ENCODE assay signal across 8 cellular contexts in the genomic region with DNA sequence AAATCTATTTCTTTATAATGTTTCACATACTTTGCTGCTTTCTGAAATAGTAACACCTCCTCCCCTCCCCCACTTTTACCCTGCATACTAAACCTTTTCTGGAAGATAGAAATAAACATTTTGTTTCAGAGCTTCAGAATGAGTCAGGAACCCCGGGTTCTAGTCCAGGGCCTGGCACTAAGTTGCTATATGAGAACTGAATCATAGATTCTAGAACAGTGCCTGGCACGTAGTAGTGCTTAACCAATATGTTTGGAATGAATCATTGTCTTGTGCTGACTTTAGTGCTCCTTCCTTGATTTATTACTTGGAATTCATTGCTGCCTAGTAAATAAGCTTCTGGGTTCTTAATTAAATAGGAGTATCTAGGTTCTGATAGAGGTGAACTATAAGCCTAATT. TPM values are rescaled to one million over a fixed set of nuclear protein-coding genes. Genes with fewer than 3 reads are reported as not detected.
DNase-seq lines count a peak whose midpoint lies in the region; ATAC-seq and TF ChIP-seq lines count a peak whose summit lies in the region.

No MANE protein-coding gene starts in this region.

- peaks cover 8% of the 10 kb centered on the region for H3K9me3 Mint-ChIP-seq in activated T-helper 1 cell treated with anti-CD3 and anti-CD28 coated beads, Interleukin-12 subunit alpha, Interleukin-12 subunit beta, Interleukin-2, Interleukin-4 antibody, amounts not matched to agents 30 ng/mL and 10 ng/mL and 1 ng/mL, durations not matched to agents 14 hours and 24 hours and 36 hours

- peak overlapping the region; percentile 86 for H3K27ac ChIP-seq in cardiac muscle cell
- peak overlapping the region in 1 of 2 donors; percentile 10 for H3K27ac ChIP-seq in lung (ENCODE audit: low read depth in 1 of 2, low read length in 1 of 2)
- peak overlapping the region; percentile 51 for H3K27ac ChIP-seq in vagina
- H3K27ac ChIP-seq in esophagus muscularis mucosa (replicated peaks in 1 of 4): no peak overlapping the region

- intact Hi-C loops in Right ventricle myocardium inferior (cut with DNase I): no loop called here
- intact Hi-C loops in activated T-helper 1 cell treated with anti-CD3 and anti-CD28 coated beads, Interleukin-12 subunit alpha, Interleukin-12 subunit beta, Interleukin-2, Interleukin-4 antibody, amounts not matched to agents 30 ng/mL and 10 ng/mL and 1 ng/mL, durations not matched to agents 14 hours and 24 hours and 36 hours (cut with micrococcal nuclease): loop anchor here (1.0 to 2.0 kb wide), 8 partner anchors 17 to 304 kb away; no protein-coding TSS in a partner anchor
- intact Hi-C loops in vagina (cut with DNase I): no loop called here
- intact Hi-C loops in esophagus muscularis mucosa (cut with DNase I): no loop called here

- DNase-seq in cardiac muscle cell (ENCODE audit: low read depth in 1 of 2, low spot score in 1 of 2) (peak in 1 of 2 donors; percentile 51), Right ventricle myocardium inferior (ENCODE audit: missing footprints) (no peak), lung (ENCODE audit: low spot score) (no peak), vagina (ENCODE audit: extremely low spot score in 2 of 2) (no peak), SKM-1 (lab: John Stamatoyannopoulos, UW; ENCODE audit: unreplicated experiment) (no peak), esophagus muscularis mucosa (ENCODE audit: extremely low spot score) (no peak)
- DNase-seq in activated T-helper 1 cell treated with anti-CD3 and anti-CD28 coated beads, Interleukin-12 subunit alpha, Interleukin-12 subunit beta, Interleukin-2, Interleukin-4 antibody, amounts not matched to agents 30 ng/mL and 10 ng/mL and 1 ng/mL, durations not matched to agents 14 hours and 24 hours and 36 hours (ENCODE audit: low spot score): peak; percentile 22

- TF ChIP-seq EP300 in esophagus muscularis mucosa (IDR thresholded peaks at IDR 0.05): no peak

- H3K4me3 ChIP-seq in cardiac muscle cell (no peak overlapping the region), lung (no peak overlapping the region), vagina (no peak overlapping the region), esophagus muscularis mucosa (peak overlapping the region in 1 of 4 donors; percentile 16)

- WGBS in lung, 2 donors: 31 to 63% methylated on average over 2 of the region's 2 CpGs
- WGBS in esophagus muscularis mucosa: 19% methylated on average over 2 of the region's 2 CpGs

- H3K27me3 ChIP-seq in cardiac muscle cell (no peaks in the 10 kb centered on the region), lung (ENCODE audit: control insufficient read depth, insufficient read depth) (no peaks in the 10 kb centered on the region), vagina (no peaks in the 10 kb centered on the region), esophagus muscularis mucosa (no peaks in the 10 kb centered on the region)

- peaks cover 94% of the 10 kb centered on the region for H3K4me1 Mint-ChIP-seq in activated T-helper 1 cell treated with anti-CD3 and anti-CD28 coated beads, Interleukin-12 subunit alpha, Interleukin-12 subunit beta, Interleukin-2, Interleukin-4 antibody, amounts not matched to agents 30 ng/mL and 10 ng/mL and 1 ng/mL, durations not matched to agents 14 hours and 24 hours and 36 hours (ENCODE audit: low read depth)

- TF ChIP-seq POLR2A in vagina (IDR thresholded peaks at IDR 0.05) (no peak), esophagus muscularis mucosa (IDR thresholded peaks at IDR 0.05; ENCODE audit: low read depth) (no peak)

- no peaks in the 10 kb centered on the region for H3K27me3 Mint-ChIP-seq in activated T-helper 1 cell treated with anti-CD3 and anti-CD28 coated beads, Interleukin-12 subunit alpha, Interleukin-12 subunit beta, Interleukin-2, Interleukin-4 antibody, amounts not matched to agents 30 ng/mL and 10 ng/mL and 1 ng/mL, durations not matched to agents 14 hours and 24 hours and 36 hours (ENCODE audit: insufficient read depth)

- peak overlapping the region; percentile 93 for H3K27ac Mint-ChIP-seq in activated T-helper 1 cell treated with anti-CD3 and anti-CD28 coated beads, Interleukin-12 subunit alpha, Interleukin-12 subunit beta, Interleukin-2, Interleukin-4 antibody, amounts not matched to agents 30 ng/mL and 10 ng/mL and 1 ng/mL, durations not matched to agents 14 hours and 24 hours and 36 hours

- H3K9me3 ChIP-seq in cardiac muscle cell (ENCODE audit: low read depth): no peaks in the 10 kb centered on the region
- peaks cover 0 to 1% of the 10 kb centered on the region in 2 donors for H3K9me3 ChIP-seq in lung (ENCODE audit: control insufficient read depth in 2 of 2, insufficient read depth in 1 of 2, low read length in 1 of 2)
- H3K9me3 ChIP-seq in vagina: no peaks in the 10 kb centered on the region
- no peaks in the 10 kb centered on the region for H3K9me3 ChIP-seq in esophagus muscularis mucosa

- H3K4me1 ChIP-seq in cardiac muscle cell (ENCODE audit: low read depth): peaks cover 72% of the 10 kb centered on the region
- peaks cover 4 to 45% of the 10 kb centered on the region in 2 donors for H3K4me1 ChIP-seq in lung (ENCODE audit: control insufficient read depth in 2 of 2, insufficient read depth in 2 of 2, low read length in 2 of 2)
- peaks cover 81% of the 10 kb centered on the region for H3K4me1 ChIP-seq in vagina
- peaks cover 60 to 95% (median 90%) of the 10 kb centered on the region in 4 donors for H3K4me1 ChIP-seq in esophagus muscularis mucosa

- no peaks in the 10 kb centered on the region for H3K36me3 ChIP-seq in cardiac muscle cell
- no peaks in the 10 kb centered on the region for H3K36me3 ChIP-seq in lung (ENCODE audit: control insufficient read depth in 2 of 2, insufficient read depth in 2 of 2, low read length in 2 of 2)
- H3K36me3 ChIP-seq in vagina: no peaks in the 10 kb centered on the region
- no peaks in the 10 kb centered on the region for H3K36me3 ChIP-seq in esophagus muscularis mucosa

- ATAC-seq in Right ventricle myocardium inferior: no peak
- ATAC-seq in lung (ENCODE audit: insufficient read depth, low FRiP score): peak; percentile 70
- ATAC-seq in HG03095 (IDR thresholded peaks at IDR 0.05; ENCODE audit: unreplicated experiment): no peak

- H3K4me3 Mint-ChIP-seq in activated T-helper 1 cell treated with anti-CD3 and anti-CD28 coated beads, Interleukin-12 subunit alpha, Interleukin-12 subunit beta, Interleukin-2, Interleukin-4 antibody, amounts not matched to agents 30 ng/mL and 10 ng/mL and 1 ng/mL, durations not matched to agents 14 hours and 24 hours and 36 hours: peak overlapping the region; percentile 76

- TF ChIP-seq CTCF in cardiac muscle cell (IDR thresholded peaks at IDR 0.05; ENCODE audit: low read depth, low read length) (no peak), lung (IDR thresholded peaks at IDR 0.05; ENCODE audit: control extremely low read depth, extremely low read depth) (no peak), vagina (IDR thresholded peaks at IDR 0.05) (no peak), esophagus muscularis mucosa (IDR thresholded peaks at IDR 0.05) (no peak)

- H3K36me3 Mint-ChIP-seq in activated T-helper 1 cell treated with anti-CD3 and anti-CD28 coated beads, Interleukin-12 subunit alpha, Interleukin-12 subunit beta, Interleukin-2, Interleukin-4 antibody, amounts not matched to agents 30 ng/mL and 10 ng/mL and 1 ng/mL, durations not matched to agents 14 hours and 24 hours and 36 hours (ENCODE audit: low read depth): peaks cover 22% of the 10 kb centered on the region

RNA-seq across cellular contexts. Expression of gene TAB2, which starts 18.4 kb away (rescaled TPM):
- total RNA-seq in cardiac muscle cell (26.5 and 39.0 TPM in 2 replicates), Right ventricle myocardium inferior (57.4 TPM), lung (10 to 100 TPM; 34.7 to 75.9 TPM), vagina (80.5 TPM), esophagus muscularis mucosa (10 to 100 TPM; 80.2 to 98.8 (median 91.2) TPM)
- polyA plus RNA-seq in cardiac muscle cell (13.8 and 23.0 TPM in 2 replicates), lung (10 to 100 TPM; 15.8 to 31.8 TPM)
- 154 and 157 TPM in 2 replicates for total RNA-seq in activated T-helper 1 cell treated with anti-CD3 and anti-CD28 coated beads, Interleukin-12 subunit alpha, Interleukin-12 subunit beta, Interleukin-2, Interleukin-4 antibody, amounts not matched to agents 30 ng/mL and 10 ng/mL and 1 ng/mL, durations not matched to agents 14 hours and 24 hours and 36 hours

Comparison
In these comparisons a context has a peak if more than half of its experiments do, and no peak if none do; other contexts are left out.
1. H3K27ac ChIP-seq: peak in cardiac muscle cell (single experiment) and vagina (single experiment); none in esophagus muscularis mucosa (0 of 4).